In genomic region chr5:134101686-134102439, GRCh38 we compare ENCODE assay signal across 8 cellular contexts. TPM values are rescaled to one million over a fixed set of nuclear protein-coding genes. Genes with fewer than 3 reads are reported as not detected.
DNase-seq lines count a peak whose midpoint lies in the region; ATAC-seq and TF ChIP-seq lines count a peak whose summit lies in the region.

No MANE protein-coding gene starts in this region.

- TF ChIP-seq CTCF in DND-41 (IDR thresholded peaks at IDR 0.05; ENCODE audit: borderline replicate concordance, extremely low read depth, low read length, poor library complexity, severe bottlenecking) (peak; percentile 92), WERI-Rb-1 (IDR thresholded peaks at IDR 0.05; ENCODE audit: low read depth, low read length) (peak; percentile 87), breast epithelium (IDR thresholded peaks at IDR 0.05) (peak; percentile 49 to 72 (median 56))

- peaks cover 4% of the 10 kb centered on the region; the same call in 1 of the 2 replicates for H3K4me1 ChIP-seq in DND-41 (ENCODE audit: insufficient read depth, low read length)
- H3K4me1 ChIP-seq in breast epithelium = peaks cover 0 to 5% of the 10 kb centered on the region in 2 donors

- peaks cover 4% of the 10 kb centered on the region; the same call in 1 of the 2 replicates for H4K20me1 ChIP-seq in DND-41 (ENCODE audit: insufficient read depth, low read length)

- ATAC-seq in DND-41 (ENCODE audit: insufficient read depth, low read depth) (peak; percentile 94), HG03378 (IDR thresholded peaks at IDR 0.05; ENCODE audit: unreplicated experiment) (no peak), HG03565 (IDR thresholded peaks at IDR 0.05; ENCODE audit: unreplicated experiment) (no peak)

- TF ChIP-seq EP300 in Ishikawa (IDR thresholded peaks at IDR 0.05; ENCODE audit: borderline replicate concordance) = no peak

- H3K4me3 ChIP-seq in DND-41 (ENCODE audit: low read depth in 1 of 2, low read length in 2 of 2) (no peak overlapping the region), WERI-Rb-1 (ENCODE audit: low read depth, low read length) (no peak overlapping the region), breast epithelium (no peak overlapping the region)

- H2AFZ ChIP-seq in DND-41 (ENCODE audit: low read depth, low read length) = peak overlapping the region; percentile 53; the same call in 1 of the 2 replicates

- intact Hi-C loops in breast epithelium (cut with DNase I; ENCODE audit: low total_unique reads) = no loop called here

- DNase-seq in DND-41 (peak; percentile 80), WERI-Rb-1 (peak; percentile 74), breast epithelium (ENCODE audit: low spot score in 2 of 2) (no peak)
- DNase-seq in stimulated activated CD8-positive, alpha-beta memory T cell treated with anti-CD3 and anti-CD28 coated beads, Interleukin-12 subunit alpha, Interleukin-12 subunit beta, amount 100 ng/mL, for 1 hour (ENCODE audit: low read depth) = peak; percentile 67

- H3K27ac ChIP-seq in DND-41 (ENCODE audit: low read length) = no peak overlapping the region
- no peak overlapping the region for H3K27ac ChIP-seq in WERI-Rb-1
- no peak overlapping the region for H3K27ac ChIP-seq in breast epithelium
- H3K27ac ChIP-seq in layer of hippocampus (ENCODE audit: low read depth, low read length) = peak overlapping the region; percentile 17

- no peak overlapping the region for H3K9ac ChIP-seq in DND-41 (ENCODE audit: low read depth, low read length)

- TF ChIP-seq POLR2A in breast epithelium (IDR thresholded peaks at IDR 0.05) = no peak

- no peaks in the 10 kb centered on the region for H3K79me2 ChIP-seq in DND-41 (ENCODE audit: insufficient read depth, low read length)

- no peak overlapping the region for H3K4me2 ChIP-seq in DND-41 (ENCODE audit: insufficient read depth, low read length)

- TF ChIP-seq RAD21 in Ishikawa (IDR thresholded peaks at IDR 0.05; ENCODE audit: low read depth) = peak; percentile 60

- H3K9me3 ChIP-seq in DND-41 (ENCODE audit: insufficient read depth, low read length, severe bottlenecking) (no peaks in the 10 kb centered on the region), WERI-Rb-1 (ENCODE audit: severe bottlenecking) (no peaks in the 10 kb centered on the region), breast epithelium (no peaks in the 10 kb centered on the region)

- H3K27me3 ChIP-seq in DND-41 (ENCODE audit: insufficient read depth, low read length, poor library complexity) (no peaks in the 10 kb centered on the region), WERI-Rb-1 (ENCODE audit: insufficient read depth, low read depth, severe bottlenecking) (no peaks in the 10 kb centered on the region), breast epithelium (no peaks in the 10 kb centered on the region), layer of hippocampus (ENCODE audit: control insufficient read depth, insufficient read depth, low read length) (no peaks in the 10 kb centered on the region)

- H3K36me3 ChIP-seq in DND-41 (ENCODE audit: insufficient read depth, low read length) (no peaks in the 10 kb centered on the region), WERI-Rb-1 (no peaks in the 10 kb centered on the region), breast epithelium (no peaks in the 10 kb centered on the region)

TF ChIP-seq in Ishikawa, 13 proteins besides CTCF, POLR2A, EP300 and RAD21:
- no peak for TF ChIP-seq CEBPB (IDR thresholded peaks at IDR 0.05)
- TF ChIP-seq EGR1 (IDR thresholded peaks at IDR 0.05) = no peak
- TF ChIP-seq REST (IDR thresholded peaks at IDR 0.05; ENCODE audit: low read depth) = no peak
- no peak for TF ChIP-seq ZBTB7A (IDR thresholded peaks at IDR 0.05; ENCODE audit: low read depth)
- TF ChIP-seq TEAD4 (IDR thresholded peaks at IDR 0.05) = no peak
- no peak for TF ChIP-seq CREB1 (IDR thresholded peaks at IDR 0.05; ENCODE audit: low read depth)
- no peak for TF ChIP-seq YY1 (IDR thresholded peaks at IDR 0.05; ENCODE audit: low read depth)

RNA-seq across cellular contexts. Expression of gene TCF7, which starts 12.6 kb away (rescaled TPM):
- total RNA-seq in breast epithelium = 1 to 10 TPM; 2.1 to 8.0 (median 6.6) TPM

Comparison
In these comparisons a context has a peak if more than half of its experiments do, and no peak if none do; other contexts are left out.
1. DNase-seq: peak in DND-41 (single experiment), WERI-Rb-1 (single experiment) and stimulated activated CD8-positive, alpha-beta memory T cell treated with anti-CD3 and anti-CD28 coated beads, Interleukin-12 subunit alpha, Interleukin-12 subunit beta, amount 100 ng/mL, for 1 hour (single experiment); none in breast epithelium (0 of 2).
2. Peak in every context shown above with its lines, with median percentiles within 50 percentile points of each other: CTCF ChIP-seq.